Comparison of ENCODE assay signal across 8 cellular contexts in genomic region chr1:66360285-66360724, GRCh38.
DNase-seq lines count a peak whose midpoint lies in the region; ATAC-seq and TF ChIP-seq lines count a peak whose summit lies in the region.

No MANE protein-coding gene starts in this region.

- ATAC-seq in GM19397 (IDR thresholded peaks at IDR 0.05; ENCODE audit: unreplicated experiment) (peak; percentile 38), left colon (no peak)

- H3K36me3 Mint-ChIP-seq in endothelial cell (ENCODE audit: low read depth, unreplicated experiment): peaks cover 40% of the 10 kb centered on the region

- peak; percentile 53 for TF ChIP-seq CTCF in endothelial cell (IDR thresholded peaks at IDR 0.05; ENCODE audit: unreplicated experiment)

- no peak overlapping the region for H3K4me3 Mint-ChIP-seq in endothelial cell (ENCODE audit: unreplicated experiment)

- H3K4me1 Mint-ChIP-seq in endothelial cell (ENCODE audit: unreplicated experiment): peaks cover 27% of the 10 kb centered on the region

- DNase-seq in COR-L47 (lab: John Stamatoyannopoulos, UW): peak; percentile 8
- DNase-seq in NAMALWA (ENCODE audit: low spot score): peak; percentile 62
- no peak for DNase-seq in endothelial cell (ENCODE audit: low spot score)
- no peak for DNase-seq in activated effector memory CD4-positive, alpha-beta T cell treated with anti-CD3 and anti-CD28 coated beads, Interleukin-2, amount 50 U/mL, for 16 hours
- no peak for DNase-seq in medulla oblongata (ENCODE audit: extremely low spot score)
- DNase-seq in activated CD4-positive, alpha-beta T cell treated with anti-CD3 and anti-CD28 coated beads for 1 hour: no peak
- DNase-seq in left colon: no peak

- intact Hi-C loops in left colon (cut with DNase I, micrococcal nuclease): no loop called here

- no peaks in the 10 kb centered on the region for H3K27me3 Mint-ChIP-seq in endothelial cell (ENCODE audit: unreplicated experiment)

- H3K9me3 Mint-ChIP-seq in endothelial cell (ENCODE audit: unreplicated experiment): no peaks in the 10 kb centered on the region

- no peak overlapping the region for H3K27ac Mint-ChIP-seq in endothelial cell (ENCODE audit: unreplicated experiment)

Comparison
In these comparisons a context has a peak if more than half of its experiments do, and no peak if none do; other contexts are left out.
1. DNase-seq: peak in COR-L47 (single experiment) and NAMALWA (single experiment); none in endothelial cell (single experiment), activated effector memory CD4-positive, alpha-beta T cell treated with anti-CD3 and anti-CD28 coated beads, Interleukin-2, amount 50 U/mL, for 16 hours (single experiment), medulla oblongata (single experiment), activated CD4-positive, alpha-beta T cell treated with anti-CD3 and anti-CD28 coated beads for 1 hour (single experiment) and left colon (0 of 2).